ENCODE assay signal across 9 cellular contexts in the genomic region with DNA sequence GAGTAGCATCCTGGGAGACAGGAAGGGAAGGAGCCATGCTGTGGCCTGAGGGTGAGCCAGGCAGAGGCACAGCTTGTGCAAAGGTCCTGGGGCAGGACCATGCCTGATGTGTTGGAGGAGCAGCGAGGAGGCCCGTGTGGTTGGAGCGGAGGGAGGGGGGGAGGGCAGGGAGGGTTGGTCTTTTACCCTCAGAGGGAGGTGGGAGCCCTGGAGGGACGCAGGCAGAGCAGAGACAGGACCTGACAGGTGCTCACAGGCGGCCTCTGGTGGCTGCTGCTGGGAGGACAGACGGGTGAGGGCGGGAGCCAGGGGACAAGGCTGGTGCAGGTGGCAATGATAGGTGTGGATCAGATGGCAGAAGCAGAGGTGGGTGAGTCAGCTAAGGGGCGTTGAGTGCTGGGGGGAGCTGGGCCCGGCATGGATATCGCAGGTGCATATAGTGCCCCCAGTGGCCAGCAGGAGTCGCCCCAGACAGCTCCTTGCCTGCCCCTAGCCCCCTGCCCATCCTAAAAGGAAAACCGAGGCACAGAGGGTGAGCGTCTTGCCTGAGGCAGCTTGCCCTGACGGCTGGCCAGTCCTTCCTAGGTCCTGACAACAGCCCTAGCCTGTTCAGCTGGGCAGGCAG. TPM values are rescaled to one million over a fixed set of nuclear protein-coding genes. Genes with fewer than 3 reads are reported as not detected.
DNase-seq lines count a peak whose midpoint lies in the region; ATAC-seq lines count a peak whose summit lies in the region.
"Had no signal": no experiment of that assay in that cellular context is flagged by ENCODE, and none has a peak within 500 bp of the region (broad histone marks: within the 10 kb centered on the region; RNA-seq: fewer than 3 reads in every experiment).

No MANE protein-coding gene starts in this region.

- no peaks in the 10 kb centered on the region for H3K36me3 Mint-ChIP-seq in T-helper 17 cell (ENCODE audit: low read depth)

- DNase-seq in CD1c-positive myeloid dendritic cell (ENCODE audit: extremely low spot score) (peak; percentile 60), HuH-7 (ENCODE audit: low spot score) (peak; percentile 77), T-helper 17 cell (peak; percentile 57 to 76 (median 59)), amniotic epithelial cell (ENCODE audit: low read depth) (peak; percentile 20), iris pigment epithelial cell (ENCODE audit: low read depth) (peak; percentile 22)
- DNase-seq in stimulated activated CD4-positive, alpha-beta T cell treated with anti-CD3 and anti-CD28 coated beads, TNF-alpha, amount 100 ng/mL, for 1 hour (ENCODE audit: low read depth in 3 of 3, low spot score in 1 of 3): peak; percentile 21 to 75 (median 57)

- H3K4me1 Mint-ChIP-seq in T-helper 17 cell: peaks cover 6% of the 10 kb centered on the region

- no peaks in the 10 kb centered on the region for H3K9me3 ChIP-seq in T-helper 17 cell (ENCODE audit: control insufficient read depth, low read length, poor library complexity, severe bottlenecking)

- H3K27me3 Mint-ChIP-seq in T-helper 17 cell: no peaks in the 10 kb centered on the region

- H3K27ac Mint-ChIP-seq in T-helper 17 cell: no peak overlapping the region

- ATAC-seq in T-helper 17 cell (peak; percentile 91), GM18519 (IDR thresholded peaks at IDR 0.05; ENCODE audit: low FRiP score, unreplicated experiment) (no peak), GM18870 (IDR thresholded peaks at IDR 0.05; ENCODE audit: unreplicated experiment) (no peak)

- no peak overlapping the region for H3K4me3 Mint-ChIP-seq in T-helper 17 cell

RNA-seq across cellular contexts. Expression of a gene that starts 9.8 kb away (rescaled TPM):
- total RNA-seq in T-helper 17 cell: 10 to 100 TPM; 28.7 to 54.1 TPM

RNA-seq across cellular contexts. Expression of a gene that starts 31.9 kb away (rescaled TPM):
- 1 to 10 TPM in 1 of 2 donors, under 1 TPM in 1; 0.85 to 1.6 TPM for total RNA-seq in T-helper 17 cell

RNA-seq across cellular contexts. Expression of a gene that starts 52.6 kb away (rescaled TPM):
- 10 to 100 TPM; 83.1 to 97.0 TPM for total RNA-seq in T-helper 17 cell
- total RNA-seq: temporal lobe had no signal

RNA-seq across cellular contexts. Expression of a gene that starts 59.7 kb away (rescaled TPM):
- 10 to 100 TPM; 47.8 to 50.6 TPM for total RNA-seq in T-helper 17 cell

Comparison
In these comparisons a context has a peak if more than half of its experiments do, and no peak if none do; other contexts are left out.
1. DNase-seq: peak in every context shown above with its lines; median percentile 77 in HuH-7; 60 in CD1c-positive myeloid dendritic cell; 59 in T-helper 17 cell; 57 in stimulated activated CD4-positive, alpha-beta T cell treated with anti-CD3 and anti-CD28 coated beads, TNF-alpha, amount 100 ng/mL, for 1 hour; 22 in iris pigment epithelial cell; 20 in amniotic epithelial cell.